Comparison of ENCODE assay signal across 1 cellular context in genomic region chr16:29308644-29309546, GRCh38.
TF ChIP-seq lines count a peak whose summit lies in the region.

No MANE protein-coding gene starts in this region.

TF ChIP-seq in HepG2, 621 proteins besides CTCF, POLR2A, EP300 and RAD21 (continued from another document):
- TF ChIP-seq, protein P1, sequence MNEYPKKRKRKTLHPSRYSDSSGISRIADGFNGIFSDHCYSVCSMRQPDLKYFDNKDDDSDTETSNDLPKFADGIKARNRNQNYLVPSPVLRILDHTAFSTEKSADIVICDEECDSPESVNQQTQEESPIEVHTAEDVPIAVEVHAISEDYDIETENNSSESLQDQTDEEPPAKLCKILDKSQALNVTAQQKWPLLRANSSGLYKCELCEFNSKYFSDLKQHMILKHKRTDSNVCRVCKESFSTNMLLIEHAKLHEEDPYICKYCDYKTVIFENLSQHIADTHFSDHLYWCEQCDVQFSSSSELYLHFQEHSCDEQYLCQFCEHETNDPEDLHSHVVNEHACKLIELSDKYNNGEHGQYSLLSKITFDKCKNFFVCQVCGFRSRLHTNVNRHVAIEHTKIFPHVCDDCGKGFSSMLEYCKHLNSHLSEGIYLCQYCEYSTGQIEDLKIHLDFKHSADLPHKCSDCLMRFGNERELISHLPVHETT (CRISPR knock-in tag; conservative IDR thresholded peaks at IDR 0.05): no peak
- TF ChIP-seq DNMT1 (CRISPR knock-in tag; IDR thresholded peaks at IDR 0.05): 0 out of 2 replicates have a peak, but pooled peaks have one; percentile 45
- no peak for TF ChIP-seq TBP (CRISPR knock-in tag; IDR thresholded peaks at IDR 0.05)
- no peak for TF ChIP-seq TOPORS (CRISPR knock-in tag; IDR thresholded peaks at IDR 0.05)
- no peak for TF ChIP-seq REPIN1 (CRISPR knock-in tag; IDR thresholded peaks at IDR 0.05; ENCODE audit: borderline replicate concordance, low read depth)
- TF ChIP-seq ZNF343 (CRISPR knock-in tag; IDR thresholded peaks at IDR 0.05): no peak
- no peak for TF ChIP-seq ZNF20 (CRISPR knock-in tag; IDR thresholded peaks at IDR 0.05)
- TF ChIP-seq ZNF687 (CRISPR knock-in tag; IDR thresholded peaks at IDR 0.05): peak; percentile 19; the same call in 1 of the 2 replicates
- TF ChIP-seq RARA (CRISPR knock-in tag; IDR thresholded peaks at IDR 0.05): no peak
- peak; percentile 81; the same call in 1 of the 2 replicates for TF ChIP-seq PCBP1 (IDR thresholded peaks at IDR 0.05; ENCODE audit: borderline replicate concordance, low read depth, low read length)
- TF ChIP-seq, protein P2, sequence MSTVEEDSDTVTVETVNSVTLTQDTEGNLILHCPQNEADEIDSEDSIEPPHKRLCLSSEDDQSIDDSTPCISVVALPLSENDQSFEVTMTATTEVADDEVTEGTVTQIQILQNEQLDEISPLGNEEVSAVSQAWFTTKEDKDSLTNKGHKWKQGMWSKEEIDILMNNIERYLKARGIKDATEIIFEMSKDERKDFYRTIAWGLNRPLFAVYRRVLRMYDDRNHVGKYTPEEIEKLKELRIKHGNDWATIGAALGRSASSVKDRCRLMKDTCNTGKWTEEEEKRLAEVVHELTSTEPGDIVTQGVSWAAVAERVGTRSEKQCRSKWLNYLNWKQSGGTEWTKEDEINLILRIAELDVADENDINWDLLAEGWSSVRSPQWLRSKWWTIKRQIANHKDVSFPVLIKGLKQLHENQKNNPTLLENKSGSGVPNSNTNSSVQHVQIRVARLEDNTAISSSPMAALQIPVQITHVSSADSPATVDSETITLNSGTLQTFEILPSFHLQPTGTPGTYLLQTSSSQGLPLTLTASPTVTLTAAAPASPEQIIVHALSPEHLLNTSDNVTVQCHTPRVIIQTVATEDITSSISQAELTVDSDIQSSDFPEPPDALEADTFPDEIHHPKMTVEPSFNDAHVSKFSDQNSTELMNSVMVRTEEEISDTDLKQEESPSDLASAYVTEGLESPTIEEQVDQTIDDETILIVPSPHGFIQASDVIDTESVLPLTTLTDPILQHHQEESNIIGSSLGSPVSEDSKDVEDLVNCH (CRISPR knock-in tag; IDR thresholded peaks at IDR 0.05): no peak
